In the genomic region with DNA sequence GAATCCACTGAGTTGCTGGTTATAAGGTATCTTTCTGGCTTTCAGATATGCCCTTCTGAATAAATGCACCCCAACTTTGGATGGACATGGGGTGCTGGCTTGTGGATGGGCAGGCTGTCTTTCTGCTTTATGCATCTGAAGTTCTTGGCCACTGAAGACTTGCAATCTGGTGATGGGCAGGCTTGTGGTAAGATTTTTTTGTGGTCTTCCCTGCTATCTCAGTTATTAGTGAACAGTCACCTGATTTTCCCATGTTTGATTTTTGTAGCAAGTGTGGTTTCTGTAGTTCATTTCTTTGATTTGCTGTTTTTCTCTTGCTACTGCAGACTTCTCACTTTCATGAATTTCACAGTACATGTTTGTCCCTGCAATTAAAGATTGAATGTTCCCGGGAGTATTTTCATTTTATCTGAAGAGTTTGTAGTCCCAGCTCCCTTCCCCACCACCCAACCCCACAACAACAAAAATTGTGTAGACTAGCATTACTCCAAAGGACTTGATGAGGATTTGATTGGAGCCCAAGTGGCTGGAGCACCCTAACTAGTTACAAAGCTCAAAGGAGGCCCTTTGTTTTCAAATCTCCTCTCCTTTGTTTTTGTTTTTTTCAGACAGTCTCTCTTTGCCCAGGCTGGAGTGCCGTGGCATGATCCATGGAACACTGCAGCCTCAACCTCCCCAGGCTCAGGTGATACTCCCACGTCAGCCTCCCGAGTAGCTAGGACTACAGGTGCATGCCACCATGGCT, we compare ENCODE assay signal across 22 cellular contexts.
DNase-seq lines count a peak whose midpoint lies in the region; ATAC-seq and TF ChIP-seq lines count a peak whose summit lies in the region.
"Had no signal": no experiment of that assay in that cellular context is flagged by ENCODE, and none has a peak within 500 bp of the region (broad histone marks: within the 10 kb centered on the region; RNA-seq: fewer than 3 reads in every experiment).

No MANE protein-coding gene starts in this region.

- POLR2A ChIA-PET in activated B cell treated with CpG ODN at 0.5 μM for 24 hours (lab: Charles Lee): interaction anchor here (0.6 to 1.3 kb wide), 4 partner anchors 8 to 303 kb away, joined by 3 to 6 read pairs (median 4); a partner anchor contains a TSS
- POLR2A ChIA-PET in CD8-positive, alpha-beta T cell (lab: Charles Lee): interaction anchor here (0.6 to 1.5 kb wide), 2 partner anchors 9 to 13 kb away, joined by 3 to 6 read pairs; no protein-coding TSS in a partner anchor

- TF ChIP-seq EP300 in stomach (IDR thresholded peaks at IDR 0.05): no peak

- DNase-seq in activated naive CD8-positive, alpha-beta T cell treated with anti-CD3 and anti-CD28 coated beads, Interleukin-2, amount 50 U/mL, for 24 hours: no peak
- DNase-seq in activated B cell treated with CpG ODN at 0.5 μM for 24 hours (no peak), immature natural killer cell (no peak), stomach (no peak), NCI-H1105 treated with DMSO at 0.1 percent for 48 hours (lab: John Stamatoyannopoulos, UW) (no peak)
- DNase-seq in CD8-positive, alpha-beta T cell: no peak
- DNase-seq: activated CD8-positive, alpha-beta memory T cell treated with anti-CD3 and anti-CD28 coated beads for 24 hours; activated T-cell treated with anti-CD3 and anti-CD28 coated beads, Interleukin-2, amount 50 U/mL, for 1 hour; amniotic stem cell; effector memory CD4-positive, alpha-beta T cell; erythroblast; NCI-H1436; NCI-H2107; NCI-H774; T-helper 2 cell had no signal

- peak overlapping the region; percentile 15 for H3K4me3 Mint-ChIP-seq in activated naive CD8-positive, alpha-beta T cell
- no peak overlapping the region for H3K4me3 Mint-ChIP-seq in activated naive CD8-positive, alpha-beta T cell treated with anti-CD3 and anti-CD28 coated beads, Interleukin-2, amount 50 U/mL, for 24 hours
- H3K4me3 Mint-ChIP-seq in activated B cell treated with CpG ODN at 0.5 μM for 24 hours: no peak overlapping the region
- no peak overlapping the region for H3K4me3 Mint-ChIP-seq in immature natural killer cell
- H3K4me3 Mint-ChIP-seq in CD8-positive, alpha-beta T cell: no peak overlapping the region
- H3K4me3 Mint-ChIP-seq: stimulated activated naive CD8-positive, alpha-beta T cell treated with anti-CD3 and anti-CD28 coated beads, Interleukin-15, Interleukin-2, amounts not matched to agents 100 ng/mL and 50 ng/mL, for 24 hours had no signal

- peaks cover 14 to 60% (median 36%) of the 10 kb centered on the region in 4 donors for H3K4me1 ChIP-seq in stomach
- H3K4me1 ChIP-seq in CD8-positive, alpha-beta T cell (ENCODE audit: insufficient read depth, low read length): peaks cover 7% of the 10 kb centered on the region
- H3K4me1 ChIP-seq: prostate gland had no signal

- TF ChIP-seq CTCF in activated B cell treated with CpG ODN at 0.5 μM for 24 hours (IDR thresholded peaks at IDR 0.05) (no peak), stomach (IDR thresholded peaks at IDR 0.05) (no peak)
- no peak for TF ChIP-seq CTCF in CD8-positive, alpha-beta T cell (IDR thresholded peaks at IDR 0.05)

- intact Hi-C loops in activated B cell treated with CpG ODN at 0.5 μM for 24 hours (cut with micrococcal nuclease) (no loop called here), stomach (cut with DNase I; ENCODE audit: low total_unique reads) (no loop called here)
- intact Hi-C loops in CD8-positive, alpha-beta T cell (cut with DNase I, micrococcal nuclease): no loop called here

- peak overlapping the region; percentile 16 for H3K27ac Mint-ChIP-seq in activated naive CD8-positive, alpha-beta T cell
- H3K27ac Mint-ChIP-seq in activated naive CD8-positive, alpha-beta T cell treated with anti-CD3 and anti-CD28 coated beads, Interleukin-2, amount 50 U/mL, for 24 hours: no peak overlapping the region
- H3K27ac Mint-ChIP-seq in activated B cell treated with CpG ODN at 0.5 μM for 24 hours: peak overlapping the region; percentile 10
- H3K27ac Mint-ChIP-seq in immature natural killer cell: peak overlapping the region in 5 of 6 donors; percentile 14 to 74 (median 54)
- no peak overlapping the region for H3K27ac Mint-ChIP-seq in CD8-positive, alpha-beta T cell
- H3K27ac Mint-ChIP-seq: stimulated activated naive CD8-positive, alpha-beta T cell treated with anti-CD3 and anti-CD28 coated beads, Interleukin-15, Interleukin-2, amounts not matched to agents 100 ng/mL and 50 ng/mL, for 24 hours had no signal

- no peak overlapping the region for H3K4me3 ChIP-seq in stomach
- no peak overlapping the region for H3K4me3 ChIP-seq in CD8-positive, alpha-beta T cell (ENCODE audit: low read depth, low read length)
- H3K4me3 ChIP-seq: lung, prostate gland, tibial nerve had no signal

- 73 to 89% (median 81%) methylated on average over 4 of the region's 4 CpGs for WGBS in stomach, 5 donors

- peak overlapping the region in 4 of 5 donors; percentile 30 to 64 (median 38) for H3K27ac ChIP-seq in stomach
- H3K27ac ChIP-seq in CD8-positive, alpha-beta T cell (ENCODE audit: low read depth, low read length): no peak overlapping the region
- H3K27ac ChIP-seq: prostate gland, RWPE1, tibial nerve had no signal

- no peaks in the 10 kb centered on the region for H3K9me3 ChIP-seq in stomach
- H3K9me3 ChIP-seq in CD8-positive, alpha-beta T cell (ENCODE audit: low read length): no peaks in the 10 kb centered on the region
- H3K9me3 ChIP-seq: prostate gland, tibial nerve had no signal

- peaks cover 0 to 8% (median 0%) of the 10 kb centered on the region in 4 donors for H3K36me3 ChIP-seq in stomach
- H3K36me3 ChIP-seq in CD8-positive, alpha-beta T cell (ENCODE audit: insufficient read depth, low read length): no peaks in the 10 kb centered on the region
- H3K36me3 ChIP-seq: prostate gland, tibial nerve had no signal

- peaks cover 66% of the 10 kb centered on the region for H3K4me1 Mint-ChIP-seq in activated naive CD8-positive, alpha-beta T cell (ENCODE audit: low read depth)
- peaks cover 54% of the 10 kb centered on the region for H3K4me1 Mint-ChIP-seq in activated naive CD8-positive, alpha-beta T cell treated with anti-CD3 and anti-CD28 coated beads, Interleukin-2, amount 50 U/mL, for 24 hours
- H3K4me1 Mint-ChIP-seq in activated B cell treated with CpG ODN at 0.5 μM for 24 hours (peaks cover 70% of the 10 kb centered on the region), immature natural killer cell (peaks cover 35 to 79% of the 10 kb centered on the region in 2 donors)
- H3K4me1 Mint-ChIP-seq in CD8-positive, alpha-beta T cell (ENCODE audit: low read depth): peaks cover 62% of the 10 kb centered on the region

- H3K9me3 Mint-ChIP-seq in activated naive CD8-positive, alpha-beta T cell (ENCODE audit: low read depth): no peaks in the 10 kb centered on the region
- peaks cover 7% of the 10 kb centered on the region for H3K9me3 Mint-ChIP-seq in activated naive CD8-positive, alpha-beta T cell treated with anti-CD3 and anti-CD28 coated beads, Interleukin-2, amount 50 U/mL, for 24 hours
- no peaks in the 10 kb centered on the region for H3K9me3 Mint-ChIP-seq in activated B cell treated with CpG ODN at 0.5 μM for 24 hours
- H3K9me3 Mint-ChIP-seq in immature natural killer cell: peaks cover 0 to 5% (median 1%) of the 10 kb centered on the region in 6 donors
- H3K9me3 Mint-ChIP-seq in CD8-positive, alpha-beta T cell: peaks cover 2% of the 10 kb centered on the region

- CTCF ChIA-PET in activated B cell treated with CpG ODN at 0.5 μM for 24 hours (lab: Charles Lee): interaction anchor here (0.7 kb wide), 1 partner anchor 13 kb away, joined by 3 read pairs; no protein-coding TSS in a partner anchor
- CTCF ChIA-PET in CD8-positive, alpha-beta T cell (lab: Charles Lee): interaction anchor here (1.0 to 2.0 kb wide), 2 partner anchors 11 to 17 kb away, joined by 3 to 8 read pairs; no protein-coding TSS in a partner anchor

- H3K27me3 ChIP-seq in stomach: no peaks in the 10 kb centered on the region
- no peaks in the 10 kb centered on the region for H3K27me3 ChIP-seq in CD8-positive, alpha-beta T cell (ENCODE audit: insufficient read depth, low read length)
- H3K27me3 ChIP-seq: tibial nerve had no signal

- no peaks in the 10 kb centered on the region for H3K27me3 Mint-ChIP-seq in activated naive CD8-positive, alpha-beta T cell
- H3K27me3 Mint-ChIP-seq in activated naive CD8-positive, alpha-beta T cell treated with anti-CD3 and anti-CD28 coated beads, Interleukin-2, amount 50 U/mL, for 24 hours: no peaks in the 10 kb centered on the region
- H3K27me3 Mint-ChIP-seq in activated B cell treated with CpG ODN at 0.5 μM for 24 hours (no peaks in the 10 kb centered on the region), immature natural killer cell (ENCODE audit: low read depth in 3 of 3) (peaks cover 0 to 2% (median 0%) of the 10 kb centered on the region in 3 donors)
- no peaks in the 10 kb centered on the region for H3K27me3 Mint-ChIP-seq in CD8-positive, alpha-beta T cell (ENCODE audit: low read depth)
- H3K27me3 Mint-ChIP-seq: stimulated activated naive CD8-positive, alpha-beta T cell treated with anti-CD3 and anti-CD28 coated beads, Interleukin-15, Interleukin-2, amounts not matched to agents 100 ng/mL and 50 ng/mL, for 24 hours had no signal

- peaks cover 9% of the 10 kb centered on the region for H3K36me3 Mint-ChIP-seq in activated naive CD8-positive, alpha-beta T cell
- H3K36me3 Mint-ChIP-seq in activated naive CD8-positive, alpha-beta T cell treated with anti-CD3 and anti-CD28 coated beads, Interleukin-2, amount 50 U/mL, for 24 hours (ENCODE audit: low read depth): peaks cover 17% of the 10 kb centered on the region
- H3K36me3 Mint-ChIP-seq in activated B cell treated with CpG ODN at 0.5 μM for 24 hours (ENCODE audit: low read depth) (peaks cover 44% of the 10 kb centered on the region), immature natural killer cell (peaks cover 8 to 13% (median 8%) of the 10 kb centered on the region in 3 donors)
- H3K36me3 Mint-ChIP-seq in CD8-positive, alpha-beta T cell: peaks cover 10% of the 10 kb centered on the region

- no peak for ATAC-seq in activated naive CD8-positive, alpha-beta T cell treated with anti-CD3 and anti-CD28 coated beads, Interleukin-2, amount 50 U/mL, for 24 hours
- ATAC-seq in activated B cell treated with CpG ODN at 0.5 μM for 24 hours (ENCODE audit: low read depth) (no peak), GM18873 (IDR thresholded peaks at IDR 0.05; ENCODE audit: low FRiP score, unreplicated experiment) (no peak)
- no peak for ATAC-seq in CD8-positive, alpha-beta T cell

- TF ChIP-seq POLR2A in stomach (IDR thresholded peaks at IDR 0.05): no peak

Comparison
In these comparisons a context has a peak if more than half of its experiments do, and no peak if none do; other contexts are left out.
1. H3K27ac Mint-ChIP-seq: peak in activated naive CD8-positive, alpha-beta T cell (single experiment), activated B cell treated with CpG ODN at 0.5 μM for 24 hours (single experiment) and immature natural killer cell (5 of 6); none in activated naive CD8-positive, alpha-beta T cell treated with anti-CD3 and anti-CD28 coated beads, Interleukin-2, amount 50 U/mL, for 24 hours (single experiment) and CD8-positive, alpha-beta T cell (single experiment).